Comparison of ENCODE assay signal across 9 cellular contexts in genomic region chr17:17107891-17108680, GRCh38.
DNase-seq lines count a peak whose midpoint lies in the region; ATAC-seq and TF ChIP-seq lines count a peak whose summit lies in the region.
"Had no signal": no experiment of that assay in that cellular context is flagged by ENCODE, and none has a peak within 500 bp of the region (broad histone marks: within the 10 kb centered on the region; RNA-seq: fewer than 3 reads in every experiment).

No MANE protein-coding gene starts in this region.

- no peak overlapping the region for H3K18ac ChIP-seq in neuronal stem cell (ENCODE audit: low read length)

- peaks cover 0 to 16% of the 10 kb centered on the region in 2 donors for H3K36me3 ChIP-seq in neuronal stem cell (replicated peaks in 1 of 2; ENCODE audit: control insufficient read depth in 2 of 2, insufficient read depth in 2 of 2, low read length in 2 of 2)

- H3K79me1 ChIP-seq in neuronal stem cell (ENCODE audit: low read depth, low read length) = peaks cover 13% of the 10 kb centered on the region

- peak overlapping the region; percentile 54 for H3K27ac Mint-ChIP-seq in HFFc6
- H3K27ac Mint-ChIP-seq in MCF 10A (ENCODE audit: low read depth, unreplicated experiment) = peak overlapping the region; percentile 94

- no peak overlapping the region for H2AFZ ChIP-seq in neuronal stem cell (ENCODE audit: low read length)

- H3K4ac ChIP-seq in neuronal stem cell (ENCODE audit: low read length) = no peak overlapping the region

- no peak overlapping the region for H2AK5ac ChIP-seq in neuronal stem cell (ENCODE audit: low read depth, low read length)

- DNase-seq in HFFc6 (no peak), MCF 10A (ENCODE audit: unreplicated experiment) (peak; percentile 27), left colon (no peak), neuronal stem cell (ENCODE audit: low spot score) (no peak), lower leg skin (ENCODE audit: low spot score in 2 of 2) (no peak)
- DNase-seq in stimulated activated naive CD8-positive, alpha-beta T cell treated with anti-CD3 and anti-CD28 coated beads, Interleukin-15, Interleukin-2, amounts not matched to agents 100 U/mL and 50 U/mL, for 24 hours = no peak

- H3K9me3 ChIP-seq in neuronal stem cell (replicated peaks in 1 of 2; ENCODE audit: control insufficient read depth in 2 of 2, insufficient read depth in 1 of 2, low read depth in 1 of 2, low read length in 2 of 2) = no peaks in the 10 kb centered on the region

- no peak overlapping the region for H2BK12ac ChIP-seq in neuronal stem cell (ENCODE audit: low read length)

- H3K4me3 Mint-ChIP-seq in HFFc6 (no peak overlapping the region), MCF 10A (ENCODE audit: unreplicated experiment) (no peak overlapping the region)

- intact Hi-C loops in MCF 10A (cut with micrococcal nuclease) (no loop called here), left colon (cut with DNase I, micrococcal nuclease) (no loop called here), lower leg skin (cut with DNase I; ENCODE audit: low total_unique reads) (no loop called here)

- H3K9me3 Mint-ChIP-seq in HFFc6 (no peaks in the 10 kb centered on the region), MCF 10A (ENCODE audit: unreplicated experiment) (no peaks in the 10 kb centered on the region)

- TF ChIP-seq POLR2A in lower leg skin (IDR thresholded peaks at IDR 0.05) = no peak

- ATAC-seq in left colon = peak; percentile 19
- peak; percentile 48 for ATAC-seq in stimulated activated naive CD8-positive, alpha-beta T cell treated with anti-CD3 and anti-CD28 coated beads, Interleukin-15, Interleukin-2, amounts not matched to agents 100 U/mL and 50 U/mL, for 24 hours
- no peak for ATAC-seq in GM21390 (IDR thresholded peaks at IDR 0.05; ENCODE audit: unreplicated experiment)
- no peak for ATAC-seq in HG03432 (IDR thresholded peaks at IDR 0.05; ENCODE audit: unreplicated experiment)
- ATAC-seq: K562 had no signal

- no peak overlapping the region for H3K23ac ChIP-seq in neuronal stem cell (ENCODE audit: low read depth, low read length, poor library complexity)

- H4K8ac ChIP-seq in neuronal stem cell (ENCODE audit: low read depth, low read length) = no peak overlapping the region

- H3K9ac ChIP-seq in neuronal stem cell (ENCODE audit: low read depth, low read length, poor library complexity) = no peak overlapping the region

- BruUV-seq in MCF 10A (replicated peaks; lab: Mats Ljungman, UMichigan) = no TSS peak

- H3K14ac ChIP-seq in neuronal stem cell (ENCODE audit: low read length) = no peak overlapping the region

- CTCF ChIA-PET in MCF 10A (lab: Yijun Ruan, JAX) = interaction anchor here (0.6 to 1.6 kb wide), 6 partner anchors 10 to 882 kb away, joined by 3 to 5 read pairs (median 3); no protein-coding TSS in a partner anchor

- H3K36me3 Mint-ChIP-seq in HFFc6 (ENCODE audit: low read depth) (no peaks in the 10 kb centered on the region), MCF 10A (ENCODE audit: insufficient read depth, unreplicated experiment) (peaks cover 6% of the 10 kb centered on the region)

- no peak overlapping the region for H4K91ac ChIP-seq in neuronal stem cell (ENCODE audit: low read depth, low read length, poor library complexity)

- peaks cover 11% of the 10 kb centered on the region for H3K27me3 Mint-ChIP-seq in HFFc6 (ENCODE audit: insufficient read depth)
- H3K27me3 Mint-ChIP-seq in MCF 10A (ENCODE audit: insufficient read depth, unreplicated experiment) = no peaks in the 10 kb centered on the region

- H3K4me1 Mint-ChIP-seq in HFFc6 (ENCODE audit: low read depth) = peaks cover 50% of the 10 kb centered on the region
- H3K4me1 Mint-ChIP-seq in MCF 10A (ENCODE audit: insufficient read depth, unreplicated experiment) = peaks cover 33% of the 10 kb centered on the region

- WGBS in neuronal stem cell (ENCODE audit: extremely low coverage in 2 of 2, insufficient read length in 2 of 2, insufficient replicate concordance in 1 of 2), 2 donors = no CpG with 5 or more reads among the region's 7 CpGs
- 54 to 59% methylated on average over 7 of the region's 7 CpGs for WGBS in lower leg skin, 2 donors

- H2BK5ac ChIP-seq in neuronal stem cell (ENCODE audit: low read length) = no peak overlapping the region

- H3K27ac ChIP-seq in neuronal stem cell (replicated peaks; ENCODE audit: low read length) = no peak overlapping the region

- POLR2A ChIA-PET in MCF 10A (lab: Yijun Ruan, JAX) = interaction anchor here (0.5 to 1.5 kb wide), 5 partner anchors 11 to 139 kb away, joined by 3 to 4 read pairs (median 3); no protein-coding TSS in a partner anchor

- TF ChIP-seq CTCF in HFFc6 (IDR thresholded peaks at IDR 0.05) (no peak), MCF 10A (IDR thresholded peaks at IDR 0.05; ENCODE audit: unreplicated experiment) (no peak), lower leg skin (IDR thresholded peaks at IDR 0.05) (no peak)

- H2BK15ac ChIP-seq in neuronal stem cell (ENCODE audit: low read length) = no peak overlapping the region

- no peak overlapping the region for H2BK120ac ChIP-seq in neuronal stem cell (ENCODE audit: low read depth, low read length)

- H3K4me2 ChIP-seq in neuronal stem cell (ENCODE audit: insufficient read depth, low read length, poor library complexity, severe bottlenecking) = no peak overlapping the region

- H3K4me3 ChIP-seq in neuronal stem cell (ENCODE audit: low read length in 2 of 2) (no peak overlapping the region), lower leg skin (ENCODE audit: low read depth, poor library complexity, severe bottlenecking) (no peak overlapping the region)
- H3K4me3 ChIP-seq: K562 had no signal

- peaks cover 0 to 9% of the 10 kb centered on the region in 2 donors for H3K4me1 ChIP-seq in neuronal stem cell (ENCODE audit: control insufficient read depth in 2 of 2, insufficient read depth in 1 of 2, low read depth in 1 of 2, low read length in 2 of 2)

- H3K27me3 ChIP-seq in neuronal stem cell (ENCODE audit: control insufficient read depth in 3 of 3, insufficient read depth in 3 of 3, low read depth in 1 of 3, low read length in 3 of 3) = no peaks in the 10 kb centered on the region

Comparison
In these comparisons a context has a peak if more than half of its experiments do, and no peak if none do; other contexts are left out.
1. ATAC-seq: peak in left colon (single experiment) and stimulated activated naive CD8-positive, alpha-beta T cell treated with anti-CD3 and anti-CD28 coated beads, Interleukin-15, Interleukin-2, amounts not matched to agents 100 U/mL and 50 U/mL, for 24 hours (single experiment); none in GM21390 (single experiment) and HG03432 (single experiment).